ENCODE assay signal across 15 cellular contexts in genomic region chr4:1583859-1584258, GRCh38.
DNase-seq lines count a peak whose midpoint lies in the region; ATAC-seq lines count a peak whose summit lies in the region.
"Had no signal": no experiment of that assay in that cellular context is flagged by ENCODE, and none has a peak within 500 bp of the region (broad histone marks: within the 10 kb centered on the region; RNA-seq: fewer than 3 reads in every experiment).

No MANE protein-coding gene starts in this region.

- ATAC-seq in T-cell (replicated peaks in 1 of 4) = no peak
- no peak for ATAC-seq in memory B cell (ENCODE audit: low read depth)
- no peak for ATAC-seq in stimulated activated effector memory CD8-positive, alpha-beta T cell treated with anti-CD3 and anti-CD28 coated beads, Interleukin-12 subunit alpha, Interleukin-12 subunit beta, amount 100 ng/mL, for 72 hours

- H3K36me3 Mint-ChIP-seq in activated naive CD8-positive, alpha-beta T cell = peaks cover 2% of the 10 kb centered on the region
- H3K36me3 Mint-ChIP-seq in activated naive CD8-positive, alpha-beta T cell treated with anti-CD3 and anti-CD28 coated beads for 36 hours = no peaks in the 10 kb centered on the region
- H3K36me3 Mint-ChIP-seq in T-cell (no peaks in the 10 kb centered on the region), memory B cell (no peaks in the 10 kb centered on the region)
- H3K36me3 Mint-ChIP-seq in stimulated activated effector memory CD8-positive, alpha-beta T cell treated with anti-CD3 and anti-CD28 coated beads, Interleukin-12 subunit alpha, Interleukin-12 subunit beta, amount 100 ng/mL, for 72 hours = no peaks in the 10 kb centered on the region
- H3K36me3 Mint-ChIP-seq in activated CD4-positive, alpha-beta memory T cell treated with anti-CD3 and anti-CD28 coated beads, Interleukin-2, amount 10 ng/mL, durations not matched to agents 7 days and 5 days (ENCODE audit: low read depth) = no peaks in the 10 kb centered on the region

- POLR2A ChIA-PET in T-cell (lab: Charles Lee) = no interaction called here
- POLR2A ChIA-PET in activated CD4-positive, alpha-beta memory T cell treated with anti-CD3 and anti-CD28 coated beads, Interleukin-2, amount 10 ng/mL, durations not matched to agents 7 days and 5 days (lab: Charles Lee) = no interaction called here

- H3K9me3 Mint-ChIP-seq in activated naive CD8-positive, alpha-beta T cell (ENCODE audit: low read depth) = peaks cover 2% of the 10 kb centered on the region
- H3K9me3 Mint-ChIP-seq in activated naive CD8-positive, alpha-beta T cell treated with anti-CD3 and anti-CD28 coated beads for 36 hours = peaks cover 8% of the 10 kb centered on the region
- H3K9me3 Mint-ChIP-seq in T-cell (peaks cover 0 to 9% (median 5%) of the 10 kb centered on the region in 3 donors), memory B cell (peaks cover 6% of the 10 kb centered on the region)
- H3K9me3 Mint-ChIP-seq in stimulated activated effector memory CD8-positive, alpha-beta T cell treated with anti-CD3 and anti-CD28 coated beads, Interleukin-12 subunit alpha, Interleukin-12 subunit beta, amount 100 ng/mL, for 72 hours = peaks cover under 1% of the 10 kb centered on the region
- H3K9me3 Mint-ChIP-seq in activated CD4-positive, alpha-beta memory T cell treated with anti-CD3 and anti-CD28 coated beads, Interleukin-2, amount 10 ng/mL, durations not matched to agents 7 days and 5 days = peaks cover 6% of the 10 kb centered on the region

- peaks cover 4% of the 10 kb centered on the region for H3K4me1 Mint-ChIP-seq in activated naive CD8-positive, alpha-beta T cell (ENCODE audit: low read depth)
- no peaks in the 10 kb centered on the region for H3K4me1 Mint-ChIP-seq in activated naive CD8-positive, alpha-beta T cell treated with anti-CD3 and anti-CD28 coated beads for 36 hours
- H3K4me1 Mint-ChIP-seq in T-cell = peaks cover 3 to 10% (median 6%) of the 10 kb centered on the region in 3 donors
- peaks cover 7% of the 10 kb centered on the region for H3K4me1 Mint-ChIP-seq in memory B cell
- H3K4me1 Mint-ChIP-seq in stimulated activated effector memory CD8-positive, alpha-beta T cell treated with anti-CD3 and anti-CD28 coated beads, Interleukin-12 subunit alpha, Interleukin-12 subunit beta, amount 100 ng/mL, for 72 hours = peaks cover 5% of the 10 kb centered on the region
- H3K4me1 Mint-ChIP-seq in activated CD4-positive, alpha-beta memory T cell treated with anti-CD3 and anti-CD28 coated beads, Interleukin-2, amount 10 ng/mL, durations not matched to agents 7 days and 5 days = peaks cover 7% of the 10 kb centered on the region

- H3K4me3 Mint-ChIP-seq in activated naive CD8-positive, alpha-beta T cell = no peak overlapping the region
- no peak overlapping the region for H3K4me3 Mint-ChIP-seq in activated naive CD8-positive, alpha-beta T cell treated with anti-CD3 and anti-CD28 coated beads for 36 hours
- H3K4me3 Mint-ChIP-seq in T-cell (no peak overlapping the region), memory B cell (no peak overlapping the region)
- no peak overlapping the region for H3K4me3 Mint-ChIP-seq in stimulated activated effector memory CD8-positive, alpha-beta T cell treated with anti-CD3 and anti-CD28 coated beads, Interleukin-12 subunit alpha, Interleukin-12 subunit beta, amount 100 ng/mL, for 72 hours
- no peak overlapping the region for H3K4me3 Mint-ChIP-seq in activated CD4-positive, alpha-beta memory T cell treated with anti-CD3 and anti-CD28 coated beads, Interleukin-2, amount 10 ng/mL, durations not matched to agents 7 days and 5 days
- H3K4me3 Mint-ChIP-seq: B cell; CD4-positive, alpha-beta memory T cell had no signal

- CTCF ChIA-PET in T-cell (lab: Charles Lee) = no interaction called here
- CTCF ChIA-PET in activated CD4-positive, alpha-beta memory T cell treated with anti-CD3 and anti-CD28 coated beads, Interleukin-2, amount 10 ng/mL, durations not matched to agents 7 days and 5 days (lab: Charles Lee) = no interaction called here

- peak overlapping the region; percentile 38 for H3K27ac Mint-ChIP-seq in activated naive CD8-positive, alpha-beta T cell
- H3K27ac Mint-ChIP-seq in activated naive CD8-positive, alpha-beta T cell treated with anti-CD3 and anti-CD28 coated beads for 36 hours = no peak overlapping the region
- H3K27ac Mint-ChIP-seq in T-cell (peak overlapping the region; percentile 26 to 75), memory B cell (peak overlapping the region; percentile 56)
- H3K27ac Mint-ChIP-seq in stimulated activated effector memory CD8-positive, alpha-beta T cell treated with anti-CD3 and anti-CD28 coated beads, Interleukin-12 subunit alpha, Interleukin-12 subunit beta, amount 100 ng/mL, for 72 hours = peak overlapping the region; percentile 33
- H3K27ac Mint-ChIP-seq in activated CD4-positive, alpha-beta memory T cell treated with anti-CD3 and anti-CD28 coated beads, Interleukin-2, amount 10 ng/mL, durations not matched to agents 7 days and 5 days = no peak overlapping the region
- H3K27ac Mint-ChIP-seq: B cell had no signal

- H3K27me3 Mint-ChIP-seq in activated naive CD8-positive, alpha-beta T cell = no peaks in the 10 kb centered on the region
- H3K27me3 Mint-ChIP-seq in activated naive CD8-positive, alpha-beta T cell treated with anti-CD3 and anti-CD28 coated beads for 36 hours = no peaks in the 10 kb centered on the region
- H3K27me3 Mint-ChIP-seq in T-cell (no peaks in the 10 kb centered on the region), memory B cell (no peaks in the 10 kb centered on the region)
- peaks cover 10% of the 10 kb centered on the region for H3K27me3 Mint-ChIP-seq in activated CD4-positive, alpha-beta memory T cell treated with anti-CD3 and anti-CD28 coated beads, Interleukin-2, amount 10 ng/mL, durations not matched to agents 7 days and 5 days
- H3K27me3 Mint-ChIP-seq: CD4-positive, alpha-beta memory T cell had no signal

- DNase-seq in activated naive CD8-positive, alpha-beta T cell treated with anti-CD3 and anti-CD28 coated beads for 36 hours = no peak
- DNase-seq in T-cell (no peak), memory B cell (ENCODE audit: low spot score in 2 of 2) (no peak), NCI-H1092 (lab: John Stamatoyannopoulos, UW) (no peak)
- DNase-seq in stimulated activated effector memory CD8-positive, alpha-beta T cell treated with anti-CD3 and anti-CD28 coated beads, Interleukin-12 subunit alpha, Interleukin-12 subunit beta, amount 100 ng/mL, for 72 hours (ENCODE audit: low spot score in 2 of 2) = no peak
- DNase-seq in activated CD4-positive, alpha-beta T cell treated with anti-CD3 and anti-CD28 coated beads for 1 hour = no peak
- no peak for DNase-seq in activated CD4-positive, alpha-beta memory T cell treated with anti-CD3 and anti-CD28 coated beads, Interleukin-2, amount 10 ng/mL, durations not matched to agents 7 days and 5 days
- DNase-seq: Caco-2, DMS153, DND-41, GM23248, HCEC 1CT had no signal

Comparison
In these comparisons a context has a peak if more than half of its experiments do, and no peak if none do; other contexts are left out.
1. H3K27ac Mint-ChIP-seq: peak in activated naive CD8-positive, alpha-beta T cell (single experiment), T-cell (2 of 2), memory B cell (single experiment) and stimulated activated effector memory CD8-positive, alpha-beta T cell treated with anti-CD3 and anti-CD28 coated beads, Interleukin-12 subunit alpha, Interleukin-12 subunit beta, amount 100 ng/mL, for 72 hours (single experiment); none in activated naive CD8-positive, alpha-beta T cell treated with anti-CD3 and anti-CD28 coated beads for 36 hours (single experiment) and activated CD4-positive, alpha-beta memory T cell treated with anti-CD3 and anti-CD28 coated beads, Interleukin-2, amount 10 ng/mL, durations not matched to agents 7 days and 5 days (single experiment).